ENCODE assay signal across 17 cellular contexts in the genomic region with DNA sequence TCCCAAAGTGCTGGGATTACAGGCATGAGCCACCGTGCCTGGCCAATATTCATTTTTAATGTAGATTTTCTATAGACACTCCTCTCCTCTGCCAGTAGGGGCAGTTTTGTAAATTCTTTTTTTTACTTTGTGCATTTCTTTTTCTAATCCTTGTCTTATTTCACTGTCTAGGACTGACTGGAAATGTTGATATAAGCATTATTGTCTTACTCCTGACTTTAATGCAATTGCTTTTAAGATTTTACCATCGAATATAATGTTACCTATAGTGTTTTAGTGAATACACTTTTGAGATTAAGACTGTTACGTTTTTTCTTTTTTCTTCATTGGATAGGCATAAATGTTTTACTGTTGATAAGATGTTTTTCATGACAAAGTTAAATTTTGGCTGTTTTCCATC. TPM values are rescaled to one million over a fixed set of nuclear protein-coding genes. Genes with fewer than 3 reads are reported as not detected.
DNase-seq lines count a peak whose midpoint lies in the region; ATAC-seq and TF ChIP-seq lines count a peak whose summit lies in the region.
"Had no signal": no experiment of that assay in that cellular context is flagged by ENCODE, and none has a peak within 500 bp of the region (broad histone marks: within the 10 kb centered on the region; RNA-seq: fewer than 3 reads in every experiment).

No MANE protein-coding gene starts in this region.

- no peaks in the 10 kb centered on the region for H3K9me3 Mint-ChIP-seq in CD14-positive monocyte
- no peaks in the 10 kb centered on the region for H3K9me3 Mint-ChIP-seq in activated naive CD8-positive, alpha-beta T cell treated with anti-CD3 and anti-CD28 coated beads, Interleukin-2, amount 50 U/mL, for 24 hours
- H3K9me3 Mint-ChIP-seq: stimulated activated naive B cell treated with anti-CD40 and anti-IgM and Interleukin-4, amounts not matched to agents 10 μg/mL and 1 μg/mL and 100 μg/mL, for 72 hours had no signal

- no peak overlapping the region for H3K4me3 Mint-ChIP-seq in CD14-positive monocyte
- H3K4me3 Mint-ChIP-seq in activated naive CD8-positive, alpha-beta T cell treated with anti-CD3 and anti-CD28 coated beads, Interleukin-2, amount 50 U/mL, for 24 hours = no peak overlapping the region
- H3K4me3 Mint-ChIP-seq: stimulated activated naive B cell treated with anti-CD40 and anti-IgM and Interleukin-4, amounts not matched to agents 10 μg/mL and 1 μg/mL and 100 μg/mL, for 72 hours had no signal

- H3K36me3 ChIP-seq in neural cell (ENCODE audit: insufficient read depth, low read length) = no peaks in the 10 kb centered on the region
- H3K36me3 ChIP-seq: gastrocnemius medialis had no signal

- peak; percentile 68 for TF ChIP-seq CTCF in CD14-positive monocyte (IDR thresholded peaks at IDR 0.05)
- peak; percentile 49 for TF ChIP-seq CTCF in astrocyte of the spinal cord (IDR thresholded peaks at IDR 0.05; ENCODE audit: low read depth, low read length)
- peak; percentile 18 for TF ChIP-seq CTCF in neural cell (IDR thresholded peaks at IDR 0.05; ENCODE audit: poor library complexity, severe bottlenecking)

- DNase-seq in CD14-positive monocyte (ENCODE audit: low spot score) (no peak), astrocyte of the spinal cord (ENCODE audit: low read depth, low spot score) (no peak), superior temporal gyrus (ENCODE audit: extremely low spot score) (no peak), DMS 273 treated with DMSO at 0.1 percent for 48 hours (lab: John Stamatoyannopoulos, UW) (no peak), COR-L47 (lab: John Stamatoyannopoulos, UW) (no peak)
- no peak for DNase-seq in activated naive CD8-positive, alpha-beta T cell treated with anti-CD3 and anti-CD28 coated beads, Interleukin-2, amount 50 U/mL, for 24 hours
- DNase-seq: activated CD4-positive, alpha-beta T cell treated with anti-CD3 and anti-CD28 coated beads for 1 hour; DMS79; gastrocnemius medialis; NCI-H1105; NCI-H524 treated with DMSO at 0.1 percent for 48 hours; nucleus accumbens; stimulated activated CD4-positive, alpha-beta T cell treated with anti-CD3 and anti-CD28 coated beads, Interleukin-2, amount 100 ng/mL, for 24 hours; stimulated activated naive B cell treated with anti-CD40 and anti-IgM and Interleukin-4, amounts not matched to agents 10 μg/mL and 1 μg/mL and 100 μg/mL, for 72 hours had no signal

- H3K27ac ChIP-seq in neural cell (ENCODE audit: low read length) = no peak overlapping the region
- H3K27ac ChIP-seq: gastrocnemius medialis had no signal

- H3K27me3 Mint-ChIP-seq in CD14-positive monocyte (ENCODE audit: low read depth in 3 of 3) = peaks cover 0 to 4% (median 0%) of the 10 kb centered on the region in 3 donors
- H3K27me3 Mint-ChIP-seq in activated naive CD8-positive, alpha-beta T cell treated with anti-CD3 and anti-CD28 coated beads, Interleukin-2, amount 50 U/mL, for 24 hours = no peaks in the 10 kb centered on the region
- H3K27me3 Mint-ChIP-seq: stimulated activated naive B cell treated with anti-CD40 and anti-IgM and Interleukin-4, amounts not matched to agents 10 μg/mL and 1 μg/mL and 100 μg/mL, for 72 hours had no signal

- no peaks in the 10 kb centered on the region for H3K79me2 ChIP-seq in neural cell (replicated peaks; ENCODE audit: insufficient read depth, low read length)

- no peaks in the 10 kb centered on the region for H3K9me2 ChIP-seq in neural cell (ENCODE audit: insufficient read depth, low read length)

- H3K4me2 ChIP-seq in neural cell (ENCODE audit: low read length) = no peak overlapping the region

- TF ChIP-seq EP300 in Ishikawa (IDR thresholded peaks at IDR 0.05; ENCODE audit: borderline replicate concordance) = no peak
- no peak for TF ChIP-seq EP300 in neural cell (conservative IDR thresholded peaks at IDR 0.05; ENCODE audit: poor library complexity, severe bottlenecking)

- peaks cover 25% of the 10 kb centered on the region for H3K4me1 Mint-ChIP-seq in CD14-positive monocyte
- peaks cover 18% of the 10 kb centered on the region for H3K4me1 Mint-ChIP-seq in activated naive CD8-positive, alpha-beta T cell treated with anti-CD3 and anti-CD28 coated beads, Interleukin-2, amount 50 U/mL, for 24 hours

- no peaks in the 10 kb centered on the region for H4K20me1 ChIP-seq in neural cell (ENCODE audit: insufficient read depth)

- no peak overlapping the region for H3K9ac ChIP-seq in neural cell (ENCODE audit: low read length)

- no peaks in the 10 kb centered on the region for H3K9me3 ChIP-seq in neural cell (ENCODE audit: low read length)
- H3K9me3 ChIP-seq: gastrocnemius medialis had no signal

- TF ChIP-seq RAD21 in Ishikawa (IDR thresholded peaks at IDR 0.05; ENCODE audit: low read depth) = 0 out of 2 replicates have a peak, but pooled peaks have one; percentile 27
- TF ChIP-seq RAD21 in neural cell (conservative IDR thresholded peaks at IDR 0.05) = no peak

- H2AFZ ChIP-seq in neural cell (ENCODE audit: low read depth, low read length) = no peak overlapping the region

- in situ Hi-C loops in astrocyte of the spinal cord (cut with HindIII; ENCODE audit: low sequenced_read_pairs) = no loop called here

- ATAC-seq in activated naive CD8-positive, alpha-beta T cell treated with anti-CD3 and anti-CD28 coated beads, Interleukin-2, amount 50 U/mL, for 24 hours = no peak
- ATAC-seq: gastrocnemius medialis; left lobe of liver; stimulated activated naive B cell treated with anti-CD40 and anti-IgM and Interleukin-4, amounts not matched to agents 10 μg/mL and 1 μg/mL and 100 μg/mL, for 72 hours had no signal

- intact Hi-C loops in CD14-positive monocyte (cut with micrococcal nuclease) = loop anchor here in 1 of 2 donors (10.0 kb wide), 1 partner anchor 56 kb away; a partner anchor contains a TSS

- no peaks in the 10 kb centered on the region for H3K36me3 Mint-ChIP-seq in CD14-positive monocyte
- H3K36me3 Mint-ChIP-seq in activated naive CD8-positive, alpha-beta T cell treated with anti-CD3 and anti-CD28 coated beads, Interleukin-2, amount 50 U/mL, for 24 hours (ENCODE audit: low read depth) = no peaks in the 10 kb centered on the region
- H3K36me3 Mint-ChIP-seq: stimulated activated naive B cell treated with anti-CD40 and anti-IgM and Interleukin-4, amounts not matched to agents 10 μg/mL and 1 μg/mL and 100 μg/mL, for 72 hours had no signal

- H3K27me3 ChIP-seq in neural cell (ENCODE audit: insufficient read depth, low read depth, low read length) = no peaks in the 10 kb centered on the region
- H3K27me3 ChIP-seq: gastrocnemius medialis had no signal

- no peak overlapping the region for H3K27ac Mint-ChIP-seq in CD14-positive monocyte
- no peak overlapping the region for H3K27ac Mint-ChIP-seq in activated naive CD8-positive, alpha-beta T cell treated with anti-CD3 and anti-CD28 coated beads, Interleukin-2, amount 50 U/mL, for 24 hours
- H3K27ac Mint-ChIP-seq: stimulated activated naive B cell treated with anti-CD40 and anti-IgM and Interleukin-4, amounts not matched to agents 10 μg/mL and 1 μg/mL and 100 μg/mL, for 72 hours had no signal

- H3K4me3 ChIP-seq in astrocyte of the spinal cord (ENCODE audit: low read depth, low read length) (no peak overlapping the region), neural cell (ENCODE audit: low read length) (no peak overlapping the region)
- H3K4me3 ChIP-seq: gastrocnemius medialis had no signal

- no peaks in the 10 kb centered on the region for H3F3A ChIP-seq in neural cell (ENCODE audit: insufficient read depth, low read length, poor library complexity, severe bottlenecking)

TF ChIP-seq in Ishikawa, 13 proteins besides CTCF, POLR2A, EP300 and RAD21 (continues in another document):
- TF ChIP-seq TCF12 (IDR thresholded peaks at IDR 0.05; ENCODE audit: low read depth) = no peak
- TF ChIP-seq TAF1 (IDR thresholded peaks at IDR 0.05; ENCODE audit: low read depth) = no peak
- no peak for TF ChIP-seq ZBTB7A (IDR thresholded peaks at IDR 0.05; ENCODE audit: low read depth)
- TF ChIP-seq, protein P1, sequence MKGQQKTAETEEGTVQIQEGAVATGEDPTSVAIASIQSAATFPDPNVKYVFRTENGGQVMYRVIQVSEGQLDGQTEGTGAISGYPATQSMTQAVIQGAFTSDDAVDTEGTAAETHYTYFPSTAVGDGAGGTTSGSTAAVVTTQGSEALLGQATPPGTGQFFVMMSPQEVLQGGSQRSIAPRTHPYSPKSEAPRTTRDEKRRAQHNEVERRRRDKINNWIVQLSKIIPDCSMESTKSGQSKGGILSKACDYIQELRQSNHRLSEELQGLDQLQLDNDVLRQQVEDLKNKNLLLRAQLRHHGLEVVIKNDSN (IDR thresholded peaks at IDR 0.05) = no peak

TF ChIP-seq in neural cell, 6 proteins besides CTCF, POLR2A, EP300 and RAD21 (continues in another document):
- TF ChIP-seq TAF1 (IDR thresholded peaks at IDR 0.05; ENCODE audit: low read depth) (no peak), POLR2AphosphoS5 (IDR thresholded peaks at IDR 0.05) (no peak), MXI1 (conservative IDR thresholded peaks at IDR 0.05; ENCODE audit: poor library complexity, severe bottlenecking) (no peak), SMC3 (conservative IDR thresholded peaks at IDR 0.05; ENCODE audit: poor library complexity) (no peak)
- TF ChIP-seq, protein P2, sequence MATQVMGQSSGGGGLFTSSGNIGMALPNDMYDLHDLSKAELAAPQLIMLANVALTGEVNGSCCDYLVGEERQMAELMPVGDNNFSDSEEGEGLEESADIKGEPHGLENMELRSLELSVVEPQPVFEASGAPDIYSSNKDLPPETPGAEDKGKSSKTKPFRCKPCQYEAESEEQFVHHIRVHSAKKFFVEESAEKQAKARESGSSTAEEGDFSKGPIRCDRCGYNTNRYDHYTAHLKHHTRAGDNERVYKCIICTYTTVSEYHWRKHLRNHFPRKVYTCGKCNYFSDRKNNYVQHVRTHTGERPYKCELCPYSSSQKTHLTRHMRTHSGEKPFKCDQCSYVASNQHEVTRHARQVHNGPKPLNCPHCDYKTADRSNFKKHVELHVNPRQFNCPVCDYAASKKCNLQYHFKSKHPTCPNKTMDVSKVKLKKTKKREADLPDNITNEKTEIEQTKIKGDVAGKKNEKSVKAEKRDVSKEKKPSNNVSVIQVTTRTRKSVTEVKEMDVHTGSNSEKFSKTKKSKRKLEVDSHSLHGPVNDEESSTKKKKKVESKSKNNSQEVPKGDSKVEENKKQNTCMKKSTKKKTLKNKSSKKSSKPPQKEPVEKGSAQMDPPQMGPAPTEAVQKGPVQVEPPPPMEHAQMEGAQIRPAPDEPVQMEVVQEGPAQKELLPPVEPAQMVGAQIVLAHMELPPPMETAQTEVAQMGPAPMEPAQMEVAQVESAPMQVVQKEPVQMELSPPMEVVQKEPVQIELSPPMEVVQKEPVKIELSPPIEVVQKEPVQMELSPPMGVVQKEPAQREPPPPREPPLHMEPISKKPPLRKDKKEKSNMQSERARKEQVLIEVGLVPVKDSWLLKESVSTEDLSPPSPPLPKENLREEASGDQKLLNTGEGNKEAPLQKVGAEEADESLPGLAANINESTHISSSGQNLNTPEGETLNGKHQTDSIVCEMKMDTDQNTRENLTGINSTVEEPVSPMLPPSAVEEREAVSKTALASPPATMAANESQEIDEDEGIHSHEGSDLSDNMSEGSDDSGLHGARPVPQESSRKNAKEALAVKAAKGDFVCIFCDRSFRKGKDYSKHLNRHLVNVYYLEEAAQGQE (IDR thresholded peaks at IDR 0.05; ENCODE audit: borderline replicate concordance) = no peak

RNA-seq across cellular contexts. Expression of a gene that starts 35.4 kb away (rescaled TPM):
- 1 to 10 TPM; 2.7 to 3.1 TPM for polyA plus RNA-seq in CD14-positive monocyte
- 0.22 and 0.33 TPM in 2 replicates for polyA plus RNA-seq in neural cell
- polyA minus RNA-seq in neural cell = 0.69 and 1.2 TPM in 2 replicates

RNA-seq across cellular contexts. Expression of a gene that starts 57.7 kb away (rescaled TPM):
- polyA plus RNA-seq in CD14-positive monocyte (not detected), neural cell (0.17 and 3.2 TPM in 2 replicates)
- polyA minus RNA-seq in neural cell = not detected in 2 replicates

Comparison
In these comparisons a context has a peak if more than half of its experiments do, and no peak if none do; other contexts are left out.
1. CTCF ChIP-seq: peak in every context shown above with its lines; median percentile 68 in CD14-positive monocyte; 49 in astrocyte of the spinal cord; 18 in neural cell.